9 cellular contexts compared by ENCODE assay signal in the genomic region with DNA sequence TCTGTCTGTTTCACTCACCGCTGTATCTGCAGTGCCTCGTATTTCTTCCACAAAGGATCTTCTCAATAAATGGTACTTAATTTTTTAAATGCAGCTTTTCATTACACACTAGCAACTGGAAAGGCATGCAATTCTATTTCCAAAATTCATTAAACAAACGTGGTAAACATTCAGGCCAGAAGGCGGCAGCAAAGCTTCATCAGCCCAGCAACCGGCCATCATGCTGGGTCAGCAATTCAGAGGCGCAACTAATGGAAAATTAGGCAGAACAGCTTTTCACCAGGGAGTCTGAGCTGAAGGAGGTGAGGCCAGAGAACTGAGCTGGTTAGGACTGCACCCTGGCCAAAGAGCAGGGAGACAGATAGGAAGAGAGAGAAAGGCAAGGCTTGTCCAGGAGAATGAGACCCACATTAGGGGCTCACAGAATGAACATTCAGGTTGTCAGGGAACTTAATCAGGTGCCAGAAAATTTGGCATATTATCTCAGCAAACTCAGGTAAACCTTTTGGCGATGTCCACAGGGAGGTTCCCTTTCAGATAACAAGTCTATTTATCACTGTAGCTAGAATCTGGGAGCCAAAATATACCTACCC. TPM values are rescaled to one million over a fixed set of nuclear protein-coding genes. Genes with fewer than 3 reads are reported as not detected.
DNase-seq lines count a peak whose midpoint lies in the region; ATAC-seq, FAIRE-seq and TF ChIP-seq lines count a peak whose summit lies in the region.
"Had no signal": no experiment of that assay in that cellular context is flagged by ENCODE, and none has a peak within 500 bp of the region (broad histone marks: within the 10 kb centered on the region; RNA-seq: fewer than 3 reads in every experiment).

No MANE protein-coding gene starts in this region.

- no peak overlapping the region for H3K27ac Mint-ChIP-seq in activated CD8-positive, alpha-beta memory T cell treated with anti-CD3 and anti-CD28 coated beads, Interleukin-2, amount 10 ng/mL, durations not matched to agents 7 days and 5 days
- H3K27ac Mint-ChIP-seq: naive B cell had no signal

- CTCF ChIA-PET in activated CD8-positive, alpha-beta memory T cell treated with anti-CD3 and anti-CD28 coated beads, Interleukin-2, amount 10 ng/mL, durations not matched to agents 7 days and 5 days (lab: Charles Lee): no interaction called here

- no peaks in the 10 kb centered on the region for H3K27me3 ChIP-seq in keratinocyte (ENCODE audit: control insufficient read depth, extremely low read depth, insufficient read depth, low read length)
- no peaks in the 10 kb centered on the region for H3K27me3 ChIP-seq in tibial nerve

- H3K9me1 ChIP-seq in keratinocyte (ENCODE audit: control insufficient read depth, extremely low read depth, insufficient read depth, low read length): no peaks in the 10 kb centered on the region

- FAIRE-seq in keratinocyte (lab: Jason Lieb, UNC): peak; percentile 72

- TF ChIP-seq CTCF in keratinocyte (optimal IDR thresholded peaks at IDR 0.05 in 1 of 3, IDR thresholded peaks at IDR 0.05 in 1 of 3, conservative IDR thresholded peaks at IDR 0.05 in 1 of 3; ENCODE audit: extremely low read depth in 1 of 3, insufficient read depth in 2 of 3, low read length in 3 of 3) (peak; percentile 84 to 89 (median 87)), tibial nerve (IDR thresholded peaks at IDR 0.05) (peak; percentile 37 to 71 (median 60))

- ATAC-seq in GM19395 (IDR thresholded peaks at IDR 0.05; ENCODE audit: unreplicated experiment): peak; percentile 64
- ATAC-seq in activated CD8-positive, alpha-beta memory T cell treated with anti-CD3 and anti-CD28 coated beads, Interleukin-2, amount 10 ng/mL, durations not matched to agents 7 days and 5 days: no peak

- H2AFZ ChIP-seq in keratinocyte (ENCODE audit: control insufficient read depth, low read length): peak overlapping the region; percentile 67

- H3K9me3 ChIP-seq in keratinocyte (ENCODE audit: control insufficient read depth, low read depth, low read length) (peaks cover under 1% of the 10 kb centered on the region), tibial nerve (no peaks in the 10 kb centered on the region)

- no peaks in the 10 kb centered on the region for H3K36me3 Mint-ChIP-seq in activated CD8-positive, alpha-beta memory T cell treated with anti-CD3 and anti-CD28 coated beads, Interleukin-2, amount 10 ng/mL, durations not matched to agents 7 days and 5 days
- H3K36me3 Mint-ChIP-seq: naive B cell had no signal

- H3K4me2 ChIP-seq in keratinocyte (ENCODE audit: control insufficient read depth, extremely low read depth, insufficient read depth, low read depth, low read length): no peak overlapping the region

- dilution Hi-C loops in keratinocyte (cut with MboI; ENCODE audit: extremely low pct_ligation_motif_present, low sequenced_read_pairs): no loop called here

- no peak for TF ChIP-seq EP300 in tibial nerve (IDR thresholded peaks at IDR 0.05)

- DNase-seq in COR-L47 (lab: John Stamatoyannopoulos, UW): peak; percentile 14
- DNase-seq in NCI-H1694 (lab: John Stamatoyannopoulos, UW): peak; percentile 15
- DNase-seq in brain pericyte (ENCODE audit: low read depth, low spot score): peak; percentile 10
- DNase-seq in keratinocyte (ENCODE audit: low read depth, low spot score): no peak
- peak in 1 of 2 donors; percentile 64 for DNase-seq in tibial nerve (ENCODE audit: low spot score in 2 of 2)
- DNase-seq in cortex of kidney (lab: John Stamatoyannopoulos, UW): no peak
- DNase-seq in activated CD8-positive, alpha-beta memory T cell treated with anti-CD3 and anti-CD28 coated beads, Interleukin-2, amount 10 ng/mL, durations not matched to agents 7 days and 5 days: no peak
- DNase-seq: naive B cell had no signal

- H3K27ac ChIP-seq in keratinocyte (ENCODE audit: control insufficient read depth, insufficient read depth, low read length) (no peak overlapping the region), tibial nerve (no peak overlapping the region)

- H3K36me3 ChIP-seq in keratinocyte (ENCODE audit: control insufficient read depth in 2 of 2, extremely low read depth in 1 of 2, insufficient read depth in 2 of 2, low read length in 2 of 2) (no peaks in the 10 kb centered on the region), tibial nerve (no peaks in the 10 kb centered on the region)

- H4K20me1 ChIP-seq in keratinocyte (ENCODE audit: control insufficient read depth, extremely low read depth, insufficient read depth, low read length): no peaks in the 10 kb centered on the region

- no peaks in the 10 kb centered on the region for H3K27me3 Mint-ChIP-seq in activated CD8-positive, alpha-beta memory T cell treated with anti-CD3 and anti-CD28 coated beads, Interleukin-2, amount 10 ng/mL, durations not matched to agents 7 days and 5 days
- H3K27me3 Mint-ChIP-seq: naive B cell had no signal

- TF ChIP-seq POLR2A in tibial nerve (IDR thresholded peaks at IDR 0.05): no peak

- H3K4me1 ChIP-seq in keratinocyte (ENCODE audit: control insufficient read depth, extremely low read depth, insufficient read depth, low read length) (peaks cover 18% of the 10 kb centered on the region), tibial nerve (peaks cover 0 to 8% (median 0%) of the 10 kb centered on the region in 4 donors)

- no peak overlapping the region for H3K9ac ChIP-seq in keratinocyte (ENCODE audit: control insufficient read depth, extremely low read depth, insufficient read depth, low read length)

- 18 to 23% methylated on average over 7 of the region's 7 CpGs for WGBS in tibial nerve, 2 donors

- H3K4me3 ChIP-seq in keratinocyte (ENCODE audit: control insufficient read depth in 2 of 3, extremely low read depth in 1 of 3, insufficient read depth in 2 of 3, low read depth in 1 of 3, low read length in 3 of 3) (no peak overlapping the region), tibial nerve (no peak overlapping the region)

- H3K4me3 Mint-ChIP-seq in activated CD8-positive, alpha-beta memory T cell treated with anti-CD3 and anti-CD28 coated beads, Interleukin-2, amount 10 ng/mL, durations not matched to agents 7 days and 5 days: no peak overlapping the region
- H3K4me3 Mint-ChIP-seq: naive B cell had no signal

- H3K79me2 ChIP-seq in keratinocyte (ENCODE audit: control insufficient read depth, insufficient read depth, low read length): no peaks in the 10 kb centered on the region

- H3K9me3 Mint-ChIP-seq in activated CD8-positive, alpha-beta memory T cell treated with anti-CD3 and anti-CD28 coated beads, Interleukin-2, amount 10 ng/mL, durations not matched to agents 7 days and 5 days (ENCODE audit: low read depth): no peaks in the 10 kb centered on the region

- H3K4me1 Mint-ChIP-seq in activated CD8-positive, alpha-beta memory T cell treated with anti-CD3 and anti-CD28 coated beads, Interleukin-2, amount 10 ng/mL, durations not matched to agents 7 days and 5 days: no peaks in the 10 kb centered on the region
- H3K4me1 Mint-ChIP-seq: naive B cell had no signal

RNA-seq across cellular contexts. Expression of a gene that starts 17.7 kb away (rescaled TPM):
- polyA plus RNA-seq in keratinocyte: 1.8 to 2.8 TPM (median 2.4 TPM) in 3 replicates
- 5.0 TPM for polyA plus RNA-seq in keratinocyte (2011; ENCODE audit: low read depth)
- 1.3 and 2.2 TPM in 2 replicates for polyA plus RNA-seq in keratinocyte (2011; cell fraction: cytosol; rRNA removed)
- 3.4 TPM in 2 replicates for polyA plus RNA-seq in keratinocyte (2011; cell fraction: nucleus; rRNA removed)
- polyA plus RNA-seq in keratinocyte (2012; ENCODE audit: low replicate concordance): 1.6 and 2.5 TPM in 2 replicates
- 1.5 to 6.1 TPM (median 2.5 TPM) in 3 replicates for polyA minus RNA-seq in keratinocyte
- 2.1 TPM for polyA minus RNA-seq in keratinocyte (2011; cell fraction: cytosol; rRNA and poly(A)+ RNA removed)
- 3.2 and 8.9 TPM in 2 replicates for polyA minus RNA-seq in keratinocyte (2011; cell fraction: nucleus; rRNA and poly(A)+ RNA removed)
- total RNA-seq in tibial nerve: 10 to 100 TPM in 2 of 4 donors, 1 to 10 TPM in 2; 6.0 to 13.1 (median 10.1) TPM
- not detected for total RNA-seq in activated CD8-positive, alpha-beta memory T cell treated with anti-CD3 and anti-CD28 coated beads, Interleukin-2, amount 10 ng/mL, durations not matched to agents 7 days and 5 days

Comparison
In these comparisons a context has a peak if more than half of its experiments do, and no peak if none do; other contexts are left out.
1. DNase-seq: peak in COR-L47 (single experiment), NCI-H1694 (single experiment) and brain pericyte (single experiment); none in keratinocyte (single experiment), cortex of kidney (single experiment) and activated CD8-positive, alpha-beta memory T cell treated with anti-CD3 and anti-CD28 coated beads, Interleukin-2, amount 10 ng/mL, durations not matched to agents 7 days and 5 days (single experiment).
2. RNA of a gene that starts 17.7 kb away (total RNA-seq): 6.0 to 13.1 TPM in tibial nerve; not detected in activated CD8-positive, alpha-beta memory T cell treated with anti-CD3 and anti-CD28 coated beads, Interleukin-2, amount 10 ng/mL, durations not matched to agents 7 days and 5 days; every median in the first group is over 4 times any median in the second.